In the genomic region with DNA sequence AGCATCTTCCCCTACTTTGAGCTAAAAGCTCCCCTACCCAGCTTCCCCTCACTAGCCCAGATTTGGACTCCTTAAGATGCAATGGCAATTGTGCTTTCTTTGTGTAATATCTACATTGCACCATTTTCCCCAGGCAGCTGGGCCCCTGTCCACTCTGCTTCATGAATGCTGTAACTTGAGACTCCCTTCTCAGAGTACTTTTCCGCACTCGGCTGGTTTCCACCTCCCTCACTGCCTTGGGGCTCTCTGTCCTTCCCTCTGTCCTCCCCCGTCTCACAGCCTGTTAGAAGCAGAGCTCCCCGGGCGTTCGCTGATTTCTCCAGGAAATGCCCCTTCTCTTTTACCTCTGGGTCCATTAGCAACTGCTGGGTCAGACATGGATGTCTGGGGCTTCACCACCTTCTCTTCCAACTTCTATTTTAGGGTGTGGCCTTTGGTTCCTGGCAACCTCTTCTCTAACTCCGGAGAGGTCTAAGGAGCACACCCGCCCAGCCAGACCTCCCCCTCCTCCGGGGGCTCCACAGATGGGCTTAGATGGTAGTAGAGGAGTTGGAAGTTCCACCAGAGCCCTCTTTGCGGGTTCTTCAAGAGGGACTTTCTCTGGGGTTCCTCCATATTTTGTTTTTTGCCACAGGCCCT, we compare ENCODE assay signal across 1 cellular context.
TF ChIP-seq lines count a peak whose summit lies in the region.

No MANE protein-coding gene starts in this region.

TF ChIP-seq in GM23338, 12 proteins besides CTCF, POLR2A, EP300 and RAD21:
- TF ChIP-seq JUNB (IDR thresholded peaks at IDR 0.05; ENCODE audit: unreplicated experiment), result no peak
- TF ChIP-seq, protein P1, sequence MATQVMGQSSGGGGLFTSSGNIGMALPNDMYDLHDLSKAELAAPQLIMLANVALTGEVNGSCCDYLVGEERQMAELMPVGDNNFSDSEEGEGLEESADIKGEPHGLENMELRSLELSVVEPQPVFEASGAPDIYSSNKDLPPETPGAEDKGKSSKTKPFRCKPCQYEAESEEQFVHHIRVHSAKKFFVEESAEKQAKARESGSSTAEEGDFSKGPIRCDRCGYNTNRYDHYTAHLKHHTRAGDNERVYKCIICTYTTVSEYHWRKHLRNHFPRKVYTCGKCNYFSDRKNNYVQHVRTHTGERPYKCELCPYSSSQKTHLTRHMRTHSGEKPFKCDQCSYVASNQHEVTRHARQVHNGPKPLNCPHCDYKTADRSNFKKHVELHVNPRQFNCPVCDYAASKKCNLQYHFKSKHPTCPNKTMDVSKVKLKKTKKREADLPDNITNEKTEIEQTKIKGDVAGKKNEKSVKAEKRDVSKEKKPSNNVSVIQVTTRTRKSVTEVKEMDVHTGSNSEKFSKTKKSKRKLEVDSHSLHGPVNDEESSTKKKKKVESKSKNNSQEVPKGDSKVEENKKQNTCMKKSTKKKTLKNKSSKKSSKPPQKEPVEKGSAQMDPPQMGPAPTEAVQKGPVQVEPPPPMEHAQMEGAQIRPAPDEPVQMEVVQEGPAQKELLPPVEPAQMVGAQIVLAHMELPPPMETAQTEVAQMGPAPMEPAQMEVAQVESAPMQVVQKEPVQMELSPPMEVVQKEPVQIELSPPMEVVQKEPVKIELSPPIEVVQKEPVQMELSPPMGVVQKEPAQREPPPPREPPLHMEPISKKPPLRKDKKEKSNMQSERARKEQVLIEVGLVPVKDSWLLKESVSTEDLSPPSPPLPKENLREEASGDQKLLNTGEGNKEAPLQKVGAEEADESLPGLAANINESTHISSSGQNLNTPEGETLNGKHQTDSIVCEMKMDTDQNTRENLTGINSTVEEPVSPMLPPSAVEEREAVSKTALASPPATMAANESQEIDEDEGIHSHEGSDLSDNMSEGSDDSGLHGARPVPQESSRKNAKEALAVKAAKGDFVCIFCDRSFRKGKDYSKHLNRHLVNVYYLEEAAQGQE (IDR thresholded peaks at IDR 0.05; ENCODE audit: unreplicated experiment), result no peak
